ENCODE assay signal across 1 cellular context in the genomic region with DNA sequence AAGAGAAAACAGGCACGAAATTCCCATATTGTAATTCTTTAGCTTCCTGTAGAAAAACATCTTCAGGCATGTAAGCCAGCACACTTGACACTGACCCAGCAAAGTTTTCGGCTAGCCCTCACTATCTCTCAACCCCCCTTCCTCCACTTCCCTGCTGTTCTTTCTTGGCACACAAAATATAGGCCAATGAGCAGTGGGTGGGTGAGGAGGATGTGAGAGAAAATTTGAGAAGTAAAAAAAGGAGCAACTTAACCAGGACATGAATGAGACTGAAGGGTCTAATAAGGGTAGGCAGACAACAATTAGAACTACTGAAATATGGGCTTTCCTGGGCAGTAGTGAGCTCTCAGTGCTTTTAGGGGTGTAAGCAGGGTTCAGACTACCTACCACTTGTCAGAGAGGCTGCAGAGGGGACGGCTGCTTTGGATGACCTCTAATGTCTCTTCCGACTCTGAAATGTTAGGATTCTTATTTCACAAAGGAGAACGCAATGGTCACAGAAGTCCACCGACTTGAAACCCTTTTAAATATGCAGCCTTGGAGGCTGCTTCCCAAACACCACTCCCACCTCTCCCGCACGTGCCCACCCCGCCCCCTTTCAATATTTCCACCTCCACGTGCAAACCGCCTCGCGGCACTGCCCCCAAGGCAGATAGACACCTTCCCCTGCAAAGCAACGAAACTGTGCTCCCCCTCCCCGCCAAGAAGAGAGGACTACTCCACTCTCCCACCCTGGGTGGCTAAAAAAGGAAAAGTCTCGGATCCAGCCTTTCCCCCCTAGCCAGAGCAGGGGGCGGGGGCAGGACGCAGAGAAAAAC.
TF ChIP-seq lines count a peak whose summit lies in the region.

No MANE protein-coding gene starts in this region.

TF ChIP-seq in K562, 482 proteins besides CTCF, POLR2A, EP300 and RAD21 (continued from another document):
- TF ChIP-seq, protein P1, sequence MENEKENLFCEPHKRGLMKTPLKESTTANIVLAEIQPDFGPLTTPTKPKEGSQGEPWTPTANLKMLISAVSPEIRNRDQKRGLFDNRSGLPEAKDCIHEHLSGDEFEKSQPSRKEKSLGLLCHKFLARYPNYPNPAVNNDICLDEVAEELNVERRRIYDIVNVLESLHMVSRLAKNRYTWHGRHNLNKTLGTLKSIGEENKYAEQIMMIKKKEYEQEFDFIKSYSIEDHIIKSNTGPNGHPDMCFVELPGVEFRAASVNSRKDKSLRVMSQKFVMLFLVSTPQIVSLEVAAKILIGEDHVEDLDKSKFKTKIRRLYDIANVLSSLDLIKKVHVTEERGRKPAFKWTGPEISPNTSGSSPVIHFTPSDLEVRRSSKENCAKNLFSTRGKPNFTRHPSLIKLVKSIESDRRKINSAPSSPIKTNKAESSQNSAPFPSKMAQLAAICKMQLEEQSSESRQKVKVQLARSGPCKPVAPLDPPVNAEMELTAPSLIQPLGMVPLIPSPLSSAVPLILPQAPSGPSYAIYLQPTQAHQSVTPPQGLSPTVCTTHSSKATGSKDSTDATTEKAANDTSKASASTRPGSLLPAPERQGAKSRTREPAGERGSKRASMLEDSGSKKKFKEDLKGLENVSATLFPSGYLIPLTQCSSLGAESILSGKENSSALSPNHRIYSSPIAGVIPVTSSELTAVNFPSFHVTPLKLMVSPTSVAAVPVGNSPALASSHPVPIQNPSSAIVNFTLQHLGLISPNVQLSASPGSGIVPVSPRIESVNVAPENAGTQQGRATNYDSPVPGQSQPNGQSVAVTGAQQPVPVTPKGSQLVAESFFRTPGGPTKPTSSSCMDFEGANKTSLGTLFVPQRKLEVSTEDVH (IDR thresholded peaks at IDR 0.05; ENCODE audit: low read depth, partially characterized antibody), result no peak
- TF ChIP-seq, protein P2, sequence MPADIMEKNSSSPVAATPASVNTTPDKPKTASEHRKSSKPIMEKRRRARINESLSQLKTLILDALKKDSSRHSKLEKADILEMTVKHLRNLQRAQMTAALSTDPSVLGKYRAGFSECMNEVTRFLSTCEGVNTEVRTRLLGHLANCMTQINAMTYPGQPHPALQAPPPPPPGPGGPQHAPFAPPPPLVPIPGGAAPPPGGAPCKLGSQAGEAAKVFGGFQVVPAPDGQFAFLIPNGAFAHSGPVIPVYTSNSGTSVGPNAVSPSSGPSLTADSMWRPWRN (IDR thresholded peaks at IDR 0.05; ENCODE audit: low read depth), result peak; percentile 27; the same call in 1 of the 2 replicates
- TF ChIP-seq TBP (optimal IDR thresholded peaks at IDR 0.05; ENCODE audit: low read depth, low read length), result no peak
